In the genomic region with DNA sequence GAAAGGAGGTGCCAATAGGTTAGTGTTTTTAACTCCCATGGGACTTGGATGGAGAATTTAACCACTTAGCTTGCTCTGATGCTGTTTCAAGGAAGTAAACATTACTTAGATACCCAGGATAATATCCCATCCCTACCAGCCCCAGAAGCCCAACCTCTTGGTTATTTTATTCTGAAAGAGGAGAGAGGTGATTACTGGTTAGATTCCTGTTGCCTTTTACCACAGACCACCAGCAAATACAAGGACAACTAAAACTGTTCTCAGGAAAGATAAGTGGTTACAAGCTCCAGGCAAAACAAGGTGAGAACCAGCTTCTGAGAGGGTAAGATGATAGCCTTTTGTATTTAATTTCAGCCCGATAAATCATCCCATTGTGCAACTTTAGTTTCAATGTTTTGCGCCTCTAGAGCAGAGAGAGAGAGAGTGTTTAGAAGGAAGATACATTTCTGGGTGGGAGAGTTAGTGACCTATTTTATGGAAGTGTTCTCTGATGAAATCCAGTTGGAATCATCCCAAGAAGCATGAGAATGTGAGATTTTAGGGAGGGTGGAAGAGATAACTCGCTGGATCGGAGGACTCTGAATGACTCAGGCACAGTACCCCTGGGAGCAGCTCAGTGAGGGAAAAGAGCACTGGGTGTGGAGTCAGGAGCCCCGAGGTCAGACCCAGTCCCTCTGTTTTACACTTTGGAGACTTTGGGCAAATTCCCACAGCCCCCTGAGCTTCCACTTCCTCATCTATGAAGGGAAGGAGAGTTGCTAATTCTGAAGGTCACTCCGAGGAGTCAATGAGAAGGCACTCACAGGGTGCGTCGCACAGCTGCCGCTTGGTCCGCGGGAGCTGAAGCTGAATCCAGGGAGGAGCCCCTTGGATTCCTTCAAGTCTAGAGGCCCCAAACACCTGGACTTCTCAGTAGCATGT, we compare ENCODE assay signal across 17 cellular contexts. TPM values are rescaled to one million over a fixed set of nuclear protein-coding genes. Genes with fewer than 3 reads are reported as not detected.
DNase-seq lines count a peak whose midpoint lies in the region; ATAC-seq and TF ChIP-seq lines count a peak whose summit lies in the region.
"Had no signal": no experiment of that assay in that cellular context is flagged by ENCODE, and none has a peak within 500 bp of the region (broad histone marks: within the 10 kb centered on the region; RNA-seq: fewer than 3 reads in every experiment).

No MANE protein-coding gene starts in this region.

- H3K27me3 ChIP-seq in foreskin keratinocyte, result no peaks in the 10 kb centered on the region

- peak; percentile 56 for DNase-seq in Caki2 (ENCODE audit: low read depth)
- peak; percentile 58 for DNase-seq in RWPE1 (ENCODE audit: low spot score)
- DNase-seq in foreskin keratinocyte, result peak; percentile 15 to 65
- peak; percentile 76 for DNase-seq in renal cortical epithelial cell (ENCODE audit: low read depth)
- DNase-seq in stimulated activated CD4-positive, alpha-beta T cell treated with anti-CD3 and anti-CD28 coated beads, Interleukin-1b, Interleukin-23, amount 100 ng/mL, for 48 hours, result no peak
- no peak for DNase-seq in GM13977 (ENCODE audit: low spot score)
- no peak for DNase-seq in SW 1271 (lab: John Stamatoyannopoulos, UW)
- DNase-seq: CD4-positive, CD25-positive, alpha-beta regulatory T cell; effector CD8-positive, alpha-beta T cell; Kasumi-1; lower lobe of right lung; NCI-H69 had no signal

- in situ Hi-C loops in Caki2 (cut with HindIII; ENCODE audit: low pct_unique_long_range_greater_than_20kb, low sequenced_read_pairs) (no loop called here), GM13977 (cut with MboI; ENCODE audit: low pct_unique_long_range_greater_than_20kb, low sequenced_read_pairs, unreplicated experiment) (no loop called here)

- TF ChIP-seq CTCF in RWPE1 (conservative IDR thresholded peaks at IDR 0.05; ENCODE audit: low read depth) (no peak), foreskin keratinocyte (conservative IDR thresholded peaks at IDR 0.05) (no peak), GM13977 (IDR thresholded peaks at IDR 0.05; ENCODE audit: extremely low read depth, insufficient read depth, missing control alignments) (no peak)

- no peak for ATAC-seq in foreskin keratinocyte
- ATAC-seq in HG02571 (IDR thresholded peaks at IDR 0.05; ENCODE audit: unreplicated experiment), result no peak
- ATAC-seq: GM12878; stimulated activated memory B cell treated with anti-CD40 and anti-IgM and Interleukin-4, amounts not matched to agents 10 μg/mL and 1 μg/mL and 100 μg/mL, for 72 hours had no signal

- H3K4me1 ChIP-seq in foreskin keratinocyte, result no peaks in the 10 kb centered on the region
- H3K4me1 ChIP-seq: lower lobe of right lung had no signal

- CTCF ChIA-PET in RWPE1 (lab: Yijun Ruan, JAX), result interaction anchor here (0.7 kb wide), 1 partner anchor 17 kb away, joined by 3 read pairs; no protein-coding TSS in a partner anchor

- POLR2A ChIA-PET in RWPE1 (lab: Yijun Ruan, JAX; ENCODE audit: low non-redundant PET), result no interaction called here

- peak overlapping the region; percentile 68 for H3K27ac ChIP-seq in RWPE1
- no peak overlapping the region for H3K27ac ChIP-seq in foreskin keratinocyte
- H3K27ac ChIP-seq: lower lobe of right lung, skin epidermis had no signal

RNA-seq across cellular contexts. Expression of a gene that starts 12.1 kb away (rescaled TPM):
- 1.5 and 3.9 TPM in 2 replicates for total RNA-seq in Caki2 (2014; rRNA removed; shearing (Covaris generic); ENCODE audit: low replicate concordance)
- not detected in 2 replicates for total RNA-seq in foreskin keratinocyte
- not detected in 2 replicates for polyA plus RNA-seq in foreskin keratinocyte
- 0.55 and 1.9 TPM in 2 replicates for total RNA-seq in renal cortical epithelial cell
- total RNA-seq: CD4-positive, CD25-positive, alpha-beta regulatory T cell; GM12878; T-helper 1 cell treated with Interleukin-12 subunit alpha and Interleukin-12 subunit beta and Interleukin-4 antibody, amounts not matched to agents 30 ng/mL and 1 ng/mL, for 36 hours had no signal
- polyA plus RNA-seq: CD4-positive, CD25-positive, alpha-beta regulatory T cell; GM12878 had no signal

RNA-seq across cellular contexts. Expression of a gene that starts 15.9 kb away (rescaled TPM):
- total RNA-seq in Caki2 (2014; rRNA removed; shearing (Covaris generic); ENCODE audit: low replicate concordance), result not detected in 2 replicates
- not detected in 2 replicates for total RNA-seq in foreskin keratinocyte
- not detected in 2 replicates for polyA plus RNA-seq in foreskin keratinocyte
- not detected in 2 replicates for total RNA-seq in renal cortical epithelial cell
- total RNA-seq: CD4-positive, CD25-positive, alpha-beta regulatory T cell; GM12878; lower lobe of right lung; T-helper 1 cell treated with Interleukin-12 subunit alpha and Interleukin-12 subunit beta and Interleukin-4 antibody, amounts not matched to agents 30 ng/mL and 1 ng/mL, for 36 hours had no signal
- polyA plus RNA-seq: CD4-positive, CD25-positive, alpha-beta regulatory T cell; GM12878 had no signal

RNA-seq across cellular contexts. Expression of a gene that starts 46.4 kb away (rescaled TPM):
- not detected in 2 replicates for total RNA-seq in Caki2 (2014; rRNA removed; shearing (Covaris generic); ENCODE audit: low replicate concordance)
- total RNA-seq in foreskin keratinocyte (not detected in 2 replicates), renal cortical epithelial cell (not detected in 2 replicates)
- polyA plus RNA-seq in foreskin keratinocyte, result not detected in 2 replicates
- total RNA-seq: CD4-positive, CD25-positive, alpha-beta regulatory T cell; GM12878; lower lobe of right lung; T-helper 1 cell treated with Interleukin-12 subunit alpha and Interleukin-12 subunit beta and Interleukin-4 antibody, amounts not matched to agents 30 ng/mL and 1 ng/mL, for 36 hours had no signal
- polyA plus RNA-seq: CD4-positive, CD25-positive, alpha-beta regulatory T cell; GM12878 had no signal

Comparison
In these comparisons a context has a peak if more than half of its experiments do, and no peak if none do; other contexts are left out.
1. DNase-seq: peak in Caki2 (single experiment), RWPE1 (single experiment), foreskin keratinocyte (2 of 2) and renal cortical epithelial cell (single experiment); none in stimulated activated CD4-positive, alpha-beta T cell treated with anti-CD3 and anti-CD28 coated beads, Interleukin-1b, Interleukin-23, amount 100 ng/mL, for 48 hours (single experiment), GM13977 (single experiment) and SW 1271 (0 of 2).